ENCODE assay signal across 2 cellular contexts in genomic region chr19:30009013-30009412, GRCh38.
A peak's percentile ranks its signal among the peaks of the same experiment; 100 is the strongest.
TF ChIP-seq lines count a peak whose summit lies in the region.

No MANE protein-coding gene starts in this region.

TF ChIP-seq in HepG2, 621 proteins besides CTCF, POLR2A, EP300 and RAD21:
- TF ChIP-seq CREB1 (IDR thresholded peaks at IDR 0.05) (peak; percentile 72), CREB1 (CRISPR knock-in tag; IDR thresholded peaks at IDR 0.05) (no peak), ZNF720 (CRISPR knock-in tag; IDR thresholded peaks at IDR 0.05) (no peak)
TF ChIP-seq in HepG2: peak in this region for 1.

TF ChIP-seq in IMR-90, 13 proteins besides CTCF, POLR2A, EP300 and RAD21:
- no peak for TF ChIP-seq MAZ (IDR thresholded peaks at IDR 0.05; ENCODE audit: borderline replicate concordance, low read depth, low read length)
- TF ChIP-seq MAFK (IDR thresholded peaks at IDR 0.05; ENCODE audit: low read depth, low read length): no peak
- TF ChIP-seq SMC3 (IDR thresholded peaks at IDR 0.05; ENCODE audit: low read depth, low read length): no peak
- no peak for TF ChIP-seq RCOR1 (IDR thresholded peaks at IDR 0.05; ENCODE audit: insufficient replicate concordance, low read length)
